25 cellular contexts compared by ENCODE assay signal in the genomic region with DNA sequence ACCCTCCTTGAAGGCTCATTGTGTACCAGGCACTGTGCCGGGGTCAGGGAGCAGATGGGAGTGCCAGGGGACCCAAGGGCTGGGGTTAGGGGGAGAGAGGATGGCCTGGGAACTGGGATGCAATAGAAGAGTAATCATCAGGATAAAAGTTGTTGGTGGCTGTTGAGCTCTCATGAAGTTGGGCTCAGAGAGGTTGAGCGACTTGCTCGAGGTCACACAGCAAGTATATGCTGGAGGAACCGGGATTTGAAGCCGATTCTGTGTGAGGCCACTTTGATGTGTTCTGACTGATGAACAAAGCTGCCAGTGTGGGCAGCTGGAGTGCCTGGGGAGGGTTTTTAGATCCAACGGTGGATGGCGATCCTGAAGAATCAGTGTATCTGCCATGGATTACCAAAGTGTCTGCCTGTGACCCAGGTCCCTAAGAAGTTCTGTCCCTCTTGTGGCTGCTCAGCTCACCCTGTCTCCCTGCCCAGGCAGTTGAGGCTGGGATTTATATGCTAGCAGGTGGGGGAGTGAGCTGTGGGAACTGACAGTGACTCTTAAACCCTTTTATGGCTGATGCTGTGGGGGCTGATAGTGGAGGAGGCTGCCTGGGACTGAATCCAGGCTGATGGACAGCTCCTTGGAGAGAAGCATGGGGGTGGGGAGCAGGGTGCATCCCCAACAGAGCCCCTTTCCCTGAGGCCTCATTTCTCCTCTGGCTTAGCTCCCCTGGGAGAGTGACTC. TPM values are rescaled to one million over a fixed set of nuclear protein-coding genes. Genes with fewer than 3 reads are reported as not detected.
A peak's percentile ranks its signal among the peaks of the same experiment; 100 is the strongest.
DNase-seq lines count a peak whose midpoint lies in the region; ATAC-seq and TF ChIP-seq lines count a peak whose summit lies in the region.
"Had no signal": no experiment of that assay in that cellular context is flagged by ENCODE, and none has a peak within 500 bp of the region (broad histone marks: within the 10 kb centered on the region; RNA-seq: fewer than 3 reads in every experiment).

No MANE protein-coding gene starts in this region.

- intact Hi-C loops in activated CD8-positive, alpha-beta T cell treated with anti-CD3 and anti-CD28 coated beads for 36 hours (cut with micrococcal nuclease): no loop called here

- no peaks in the 10 kb centered on the region for H3K27me3 ChIP-seq in stomach smooth muscle (ENCODE audit: control insufficient read depth in 1 of 2, insufficient read depth in 2 of 2, low read length in 2 of 2)
- H3K27me3 ChIP-seq: Peyer's patch, spleen had no signal

- DNase-seq in activated CD8-positive, alpha-beta T cell treated with anti-CD3 and anti-CD28 coated beads for 36 hours: no peak
- DNase-seq in activated CD8-positive, alpha-beta T cell treated with anti-CD3 and anti-CD28 coated beads, Interleukin-2, amount 10 ng/mL, durations not matched to agents 7 days and 5 days: no peak
- DNase-seq in left kidney (ENCODE audit: low read depth, low spot score): peak; percentile 43
- no peak for DNase-seq in stimulated activated CD4-positive, alpha-beta T cell treated with anti-CD3 and anti-CD28 coated beads, Interleukin-12 subunit alpha, Interleukin-12 subunit beta, amount 100 ng/mL, for 4 hours
- DNase-seq in C1 segment of cervical spinal cord (lab: John Stamatoyannopoulos, UW): no peak
- DNase-seq: activated naive CD4-positive, alpha-beta T cell treated with anti-CD3 and anti-CD28 coated beads for 36 hours; cerebellar nuclear complex; DMS79; esophagus squamous epithelium; Karpas-422; kidney glomerular epithelial cell; mesendoderm; NCI-H1092 treated with DMSO at 0.1 percent for 48 hours; NCI-H2081 treated with DMSO at 0.1 percent for 48 hours; Peyer's patch; spleen; stimulated activated CD4-positive, alpha-beta T cell treated with anti-CD3 and anti-CD28 coated beads, Interleukin-4, amount 100 ng/mL, for 4 hours; T-helper 2 cell had no signal

- peaks cover 0 to 2% of the 10 kb centered on the region in 2 donors for H3K9me3 ChIP-seq in stomach smooth muscle (ENCODE audit: control insufficient read depth in 2 of 2, low read length in 2 of 2)
- H3K9me3 ChIP-seq: SJSA1 had no signal

- TF ChIP-seq CTCF in activated CD8-positive, alpha-beta T cell treated with anti-CD3 and anti-CD28 coated beads for 36 hours (IDR thresholded peaks at IDR 0.05): no peak

- CTCF ChIA-PET in activated CD8-positive, alpha-beta T cell treated with anti-CD3 and anti-CD28 coated beads for 36 hours (lab: Charles Lee): interaction anchor here (0.8 to 1.6 kb wide), 6 partner anchors 9 to 255 kb away, joined by 3 to 8 read pairs (median 4); no protein-coding TSS in a partner anchor
- CTCF ChIA-PET in activated CD8-positive, alpha-beta T cell treated with anti-CD3 and anti-CD28 coated beads, Interleukin-2, amount 10 ng/mL, durations not matched to agents 7 days and 5 days (lab: Charles Lee): interaction anchor here (0.6 to 3.7 kb wide), 4 partner anchors 9 to 1739 kb away, joined by 3 to 26 read pairs (median 9); no protein-coding TSS in a partner anchor

- H3K9ac ChIP-seq in stomach smooth muscle (ENCODE audit: low read length in 2 of 2): peak overlapping the region; percentile 72 to 87

- peaks cover 38% of the 10 kb centered on the region for H3K4me1 ChIP-seq in stomach smooth muscle (ENCODE audit: control insufficient read depth, insufficient read depth, low read length)
- H3K4me1 ChIP-seq: esophagus squamous epithelium, Peyer's patch, SJSA1 had no signal

- peak overlapping the region; percentile 81 to 86 for H3K4me3 ChIP-seq in stomach smooth muscle (ENCODE audit: low read length in 2 of 2)
- H3K4me3 ChIP-seq: esophagus squamous epithelium, GM12878, GM23338, SJSA1, spleen had no signal

- no peak for ATAC-seq in activated CD8-positive, alpha-beta T cell treated with anti-CD3 and anti-CD28 coated beads for 36 hours
- no peak for ATAC-seq in activated CD8-positive, alpha-beta T cell treated with anti-CD3 and anti-CD28 coated beads, Interleukin-2, amount 10 ng/mL, durations not matched to agents 7 days and 5 days
- no peak for ATAC-seq in activated T-helper 17 cell treated with anti-CD3 and anti-CD28 coated beads, Interleukin-2, amount 50 U/mL, for 72 hours (replicated peaks)
- ATAC-seq in HG03469 (IDR thresholded peaks at IDR 0.05; ENCODE audit: unreplicated experiment): no peak
- ATAC-seq: GM12878, GM23338 had no signal

- peaks cover 3 to 5% of the 10 kb centered on the region in 2 donors for H3K36me3 ChIP-seq in stomach smooth muscle (ENCODE audit: control insufficient read depth in 2 of 2, insufficient read depth in 2 of 2, low read length in 2 of 2)
- H3K36me3 ChIP-seq: esophagus squamous epithelium, Peyer's patch, SJSA1 had no signal

- POLR2A ChIA-PET in activated CD8-positive, alpha-beta T cell treated with anti-CD3 and anti-CD28 coated beads for 36 hours (lab: Charles Lee): interaction anchor here (1.0 kb wide), 1 partner anchor 9 kb away, joined by 3 read pairs; no protein-coding TSS in a partner anchor
- POLR2A ChIA-PET in activated CD8-positive, alpha-beta T cell treated with anti-CD3 and anti-CD28 coated beads, Interleukin-2, amount 10 ng/mL, durations not matched to agents 7 days and 5 days (lab: Charles Lee): no interaction called here

- peaks cover 27% of the 10 kb centered on the region for H3K36me3 Mint-ChIP-seq in activated CD8-positive, alpha-beta T cell treated with anti-CD3 and anti-CD28 coated beads for 36 hours (ENCODE audit: low read depth)
- peaks cover 38% of the 10 kb centered on the region for H3K36me3 Mint-ChIP-seq in activated CD8-positive, alpha-beta T cell treated with anti-CD3 and anti-CD28 coated beads, Interleukin-2, amount 10 ng/mL, durations not matched to agents 7 days and 5 days (ENCODE audit: low read depth)
- H3K36me3 Mint-ChIP-seq in activated T-helper 17 cell treated with anti-CD3 and anti-CD28 coated beads, Interleukin-2, amount 50 U/mL, for 72 hours (ENCODE audit: low read depth): peaks cover 37% of the 10 kb centered on the region

- no peak overlapping the region for H3K4me3 Mint-ChIP-seq in activated CD8-positive, alpha-beta T cell treated with anti-CD3 and anti-CD28 coated beads for 36 hours
- no peak overlapping the region for H3K4me3 Mint-ChIP-seq in activated CD8-positive, alpha-beta T cell treated with anti-CD3 and anti-CD28 coated beads, Interleukin-2, amount 10 ng/mL, durations not matched to agents 7 days and 5 days
- H3K4me3 Mint-ChIP-seq in activated T-helper 17 cell treated with anti-CD3 and anti-CD28 coated beads, Interleukin-2, amount 50 U/mL, for 72 hours: no peak overlapping the region
- H3K4me3 Mint-ChIP-seq: activated naive CD4-positive, alpha-beta T cell treated with anti-CD3 and anti-CD28 coated beads for 36 hours; GM23338 had no signal

- peaks cover 6% of the 10 kb centered on the region for H3K9me3 Mint-ChIP-seq in activated CD8-positive, alpha-beta T cell treated with anti-CD3 and anti-CD28 coated beads for 36 hours
- H3K9me3 Mint-ChIP-seq in activated CD8-positive, alpha-beta T cell treated with anti-CD3 and anti-CD28 coated beads, Interleukin-2, amount 10 ng/mL, durations not matched to agents 7 days and 5 days (ENCODE audit: insufficient read depth): peaks cover 3% of the 10 kb centered on the region
- H3K9me3 Mint-ChIP-seq in activated T-helper 17 cell treated with anti-CD3 and anti-CD28 coated beads, Interleukin-2, amount 50 U/mL, for 72 hours: peaks cover 7% of the 10 kb centered on the region

- no peaks in the 10 kb centered on the region for H3K27me3 Mint-ChIP-seq in activated CD8-positive, alpha-beta T cell treated with anti-CD3 and anti-CD28 coated beads for 36 hours
- no peaks in the 10 kb centered on the region for H3K27me3 Mint-ChIP-seq in activated CD8-positive, alpha-beta T cell treated with anti-CD3 and anti-CD28 coated beads, Interleukin-2, amount 10 ng/mL, durations not matched to agents 7 days and 5 days (ENCODE audit: low read depth)
- no peaks in the 10 kb centered on the region for H3K27me3 Mint-ChIP-seq in activated T-helper 17 cell treated with anti-CD3 and anti-CD28 coated beads, Interleukin-2, amount 50 U/mL, for 72 hours

- H3K27ac Mint-ChIP-seq in activated CD8-positive, alpha-beta T cell treated with anti-CD3 and anti-CD28 coated beads for 36 hours: peak overlapping the region; percentile 37
- H3K27ac Mint-ChIP-seq in activated CD8-positive, alpha-beta T cell treated with anti-CD3 and anti-CD28 coated beads, Interleukin-2, amount 10 ng/mL, durations not matched to agents 7 days and 5 days: no peak overlapping the region
- H3K27ac Mint-ChIP-seq in activated T-helper 17 cell treated with anti-CD3 and anti-CD28 coated beads, Interleukin-2, amount 50 U/mL, for 72 hours: peak overlapping the region; percentile 14
- H3K27ac Mint-ChIP-seq: activated naive CD4-positive, alpha-beta T cell treated with anti-CD3 and anti-CD28 coated beads for 36 hours; GM23338 had no signal

- H3K4me1 Mint-ChIP-seq in activated CD8-positive, alpha-beta T cell treated with anti-CD3 and anti-CD28 coated beads for 36 hours (ENCODE audit: low read depth): peaks cover 56% of the 10 kb centered on the region
- H3K4me1 Mint-ChIP-seq in activated CD8-positive, alpha-beta T cell treated with anti-CD3 and anti-CD28 coated beads, Interleukin-2, amount 10 ng/mL, durations not matched to agents 7 days and 5 days (ENCODE audit: low read depth): peaks cover 33% of the 10 kb centered on the region
- peaks cover 29% of the 10 kb centered on the region for H3K4me1 Mint-ChIP-seq in activated T-helper 17 cell treated with anti-CD3 and anti-CD28 coated beads, Interleukin-2, amount 50 U/mL, for 72 hours
- H3K4me1 Mint-ChIP-seq: GM23338 had no signal

- H3K27ac ChIP-seq in stomach smooth muscle (ENCODE audit: low read length): peak overlapping the region; percentile 90
- H3K27ac ChIP-seq: C4-2B, esophagus squamous epithelium, SJSA1, spleen had no signal

RNA-seq across cellular contexts. Expression of gene ARHGEF18, which starts 8.3 kb away (rescaled TPM):
- total RNA-seq in activated CD8-positive, alpha-beta T cell treated with anti-CD3 and anti-CD28 coated beads for 36 hours: 10 to 100 TPM; 25.9 to 36.4 TPM
- 10 to 100 TPM; 34.0 to 40.5 TPM for total RNA-seq in activated CD8-positive, alpha-beta T cell treated with anti-CD3 and anti-CD28 coated beads, Interleukin-2, amount 10 ng/mL, durations not matched to agents 7 days and 5 days
- total RNA-seq in activated T-helper 17 cell treated with anti-CD3 and anti-CD28 coated beads, Interleukin-2, amount 50 U/mL, for 72 hours: 10 to 100 TPM; 47.8 to 58.6 TPM
